ENCODE assay signal across 16 cellular contexts in the genomic region with DNA sequence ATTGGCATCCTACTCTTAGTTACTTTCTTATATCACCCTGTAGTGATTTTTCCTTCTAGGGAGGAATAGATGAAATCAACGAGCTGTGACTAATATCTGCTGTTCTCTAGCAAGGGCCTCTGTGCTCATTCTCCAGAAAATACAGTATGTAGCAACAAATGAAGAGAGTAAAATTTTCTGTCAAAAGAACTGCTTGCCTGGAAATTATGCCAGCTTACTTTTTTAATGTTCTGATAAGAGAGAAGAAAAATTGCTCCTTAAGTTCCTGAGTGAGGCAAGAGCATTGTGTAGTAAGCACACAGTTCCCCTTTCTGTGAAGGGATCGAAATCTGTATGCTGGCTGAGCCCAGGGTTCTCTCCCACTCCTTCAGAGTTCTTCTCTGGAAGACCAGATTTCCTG.
DNase-seq lines count a peak whose midpoint lies in the region; TF ChIP-seq lines count a peak whose summit lies in the region.
"Had no signal": no experiment of that assay in that cellular context is flagged by ENCODE, and none has a peak within 500 bp of the region (broad histone marks: within the 10 kb centered on the region; RNA-seq: fewer than 3 reads in every experiment).

No MANE protein-coding gene starts in this region.

- no peak overlapping the region for H3K4me3 ChIP-seq in AG04449 (ENCODE audit: low read depth, low read length)
- H3K4me3 ChIP-seq: GM23338, SJSA1 had no signal

- CTCF ChIA-PET in AG04449 (lab: Yijun Ruan, JAX) = interaction anchor here (0.9 to 8.7 kb wide), 4 partner anchors 96 to 159 kb away, joined by 3 to 110 read pairs (median 50); no protein-coding TSS in a partner anchor

- POLR2A ChIA-PET in AG04449 (lab: Yijun Ruan, JAX) = no interaction called here

- peak; percentile 42 for DNase-seq in AG04449 (ENCODE audit: low read depth, low spot score)
- peak; percentile 66 to 74 for DNase-seq in Kasumi-1 (lab: John Stamatoyannopoulos, UW)
- peak; percentile 97 for DNase-seq in amniotic epithelial cell (ENCODE audit: low read depth)
- DNase-seq in kidney glomerular epithelial cell (lab: John Stamatoyannopoulos, UW) = peak; percentile 28
- no peak for DNase-seq in LoVo (ENCODE audit: low spot score)
- DNase-seq in hippocampal formation (lab: John Stamatoyannopoulos, UW) = no peak
- no peak for DNase-seq in stimulated activated CD4-positive, alpha-beta T cell treated with anti-CD3 and anti-CD28 coated beads, Interleukin-1b, Interleukin-23, amount 100 ng/mL, for 48 hours
- no peak for DNase-seq in activated CD4-positive, alpha-beta T cell treated with anti-CD3 and anti-CD28 coated beads, Interleukin-2, amount 50 U/mL, for 48 hours
- DNase-seq: activated T-cell treated with anti-CD3 and anti-CD28 coated beads for 4 hours; amygdala; DMS79; NCI-H1417 treated with DMSO at 0.1 percent for 48 hours; NCI-H526; stimulated activated CD4-positive, alpha-beta T cell treated with anti-CD3 and anti-CD28 coated beads, Interleukin-12 subunit alpha, Interleukin-12 subunit beta, amount 100 ng/mL, for 4 hours had no signal

- no peak for TF ChIP-seq CTCF in AG04449 (IDR thresholded peaks at IDR 0.05; ENCODE audit: insufficient read depth, low read length, missing control alignments)

Comparison
In these comparisons a context has a peak if more than half of its experiments do, and no peak if none do; other contexts are left out.
1. DNase-seq: peak in AG04449 (single experiment), Kasumi-1 (2 of 2), amniotic epithelial cell (single experiment) and kidney glomerular epithelial cell (single experiment); none in LoVo (single experiment), hippocampal formation (0 of 2), stimulated activated CD4-positive, alpha-beta T cell treated with anti-CD3 and anti-CD28 coated beads, Interleukin-1b, Interleukin-23, amount 100 ng/mL, for 48 hours (single experiment) and activated CD4-positive, alpha-beta T cell treated with anti-CD3 and anti-CD28 coated beads, Interleukin-2, amount 50 U/mL, for 48 hours (0 of 2).